19 cellular contexts compared by ENCODE assay signal in the genomic region with DNA sequence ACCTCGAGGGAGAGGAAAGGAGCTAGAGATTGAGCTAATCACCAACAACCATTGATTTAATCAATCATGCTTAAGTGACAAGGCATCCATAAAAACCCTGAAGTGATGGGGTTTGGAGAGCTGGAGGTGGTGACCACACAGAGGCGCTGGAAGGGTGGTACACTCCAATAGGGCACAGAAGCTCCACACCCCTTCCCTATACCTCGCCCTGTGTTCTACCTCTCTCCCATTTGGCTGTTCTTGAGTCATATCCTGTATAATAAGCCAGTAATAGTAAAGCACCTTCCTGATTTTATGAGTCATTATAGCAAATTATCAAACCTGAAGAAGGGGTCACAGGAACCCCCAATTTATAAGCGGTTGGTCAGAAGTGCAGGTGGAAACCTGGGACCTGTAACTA. TPM values are rescaled to one million over a fixed set of nuclear protein-coding genes. Genes with fewer than 3 reads are reported as not detected.
"Had no signal": no experiment of that assay in that cellular context is flagged by ENCODE, and none has a peak within 500 bp of the region (broad histone marks: within the 10 kb centered on the region; RNA-seq: fewer than 3 reads in every experiment).

No MANE protein-coding gene starts in this region.

- H3K27ac ChIP-seq: brain microvascular endothelial cell, upper lobe of left lung had no signal

- H3K4me1 ChIP-seq: upper lobe of left lung had no signal

- H3K36me3 ChIP-seq: brain microvascular endothelial cell, upper lobe of left lung had no signal

- ATAC-seq: sciatic nerve; stimulated activated naive CD8-positive, alpha-beta T cell treated with anti-CD3 and anti-CD28 coated beads, Interleukin-15, Interleukin-2, amounts not matched to agents 100 U/mL and 50 U/mL, for 24 hours; T-helper 17 cell had no signal

- DNase-seq: activated CD4-positive, alpha-beta T cell treated with anti-CD3 and anti-CD28 coated beads, Interleukin-2, amount 50 U/mL, for 1 hour; activated CD4-positive, CD25-positive, alpha-beta regulatory T cell; activated naive CD4-positive, alpha-beta T cell treated with anti-CD3 and anti-CD28 coated beads, Interleukin-2, amount 50 U/mL, for 16 hours; activated T-cell treated with anti-CD3 and anti-CD28 coated beads for 4 hours; brain microvascular endothelial cell; nephron progenitor cell; stimulated activated CD4-positive, alpha-beta T cell treated with anti-CD3 and anti-CD28 coated beads, Interleukin-12 subunit alpha, Interleukin-12 subunit beta, amount 100 ng/mL, for 4 hours; stimulated activated naive CD8-positive, alpha-beta T cell treated with anti-CD3 and anti-CD28 coated beads, Interleukin-15, Interleukin-2, amounts not matched to agents 100 U/mL and 50 U/mL, for 24 hours; T-helper 17 cell; upper lobe of left lung had no signal

- H3K4me3 ChIP-seq: upper lobe of left lung had no signal

- H3K27me3 ChIP-seq: brain microvascular endothelial cell, upper lobe of left lung had no signal

- FAIRE-seq: endometrium had no signal

- H3K9me3 ChIP-seq: upper lobe of left lung had no signal

RNA-seq across cellular contexts. Expression of a gene that starts 18.3 kb away (rescaled TPM):
- total RNA-seq: activated CD8-positive, alpha-beta memory T cell treated with anti-CD3 and anti-CD28 coated beads for 36 hours; kidney epithelial cell; mesenteric fat pad; osteoblast; temporal lobe had no signal
- polyA plus RNA-seq: liver had no signal

RNA-seq across cellular contexts. Expression of a gene that starts 24.5 kb away (rescaled TPM):
- total RNA-seq: activated CD8-positive, alpha-beta memory T cell treated with anti-CD3 and anti-CD28 coated beads for 36 hours; kidney epithelial cell; liver; mesenteric fat pad; osteoblast; pulmonary artery endothelial cell; sciatic nerve; T-helper 17 cell; temporal lobe; upper lobe of left lung had no signal
